ENCODE assay signal across 23 cellular contexts in genomic region chr15:100335335-100335999, GRCh38. TPM values are rescaled to one million over a fixed set of nuclear protein-coding genes. Genes with fewer than 3 reads are reported as not detected.
DNase-seq lines count a peak whose midpoint lies in the region; ATAC-seq and TF ChIP-seq lines count a peak whose summit lies in the region.
"Had no signal": no experiment of that assay in that cellular context is flagged by ENCODE, and none has a peak within 500 bp of the region (broad histone marks: within the 10 kb centered on the region; RNA-seq: fewer than 3 reads in every experiment).

No MANE protein-coding gene starts in this region.

- H3K27me3 Mint-ChIP-seq in naive thymus-derived CD4-positive, alpha-beta T cell, result peaks cover 0 to 32% (median 0%) of the 10 kb centered on the region in 5 donors

- intact Hi-C loops in naive thymus-derived CD4-positive, alpha-beta T cell (cut with micrococcal nuclease), result loop anchor here in 1 of 2 donors (5.0 to 10.0 kb wide), 3 partner anchors 121 to 1063 kb away; no protein-coding TSS in a partner anchor
- intact Hi-C loops in upper lobe of right lung (cut with DNase I), result no loop called here

- peak overlapping the region in 6 of 10 donors; percentile 1 to 50 (median 10) for H3K4me3 Mint-ChIP-seq in naive thymus-derived CD4-positive, alpha-beta T cell
- H3K4me3 Mint-ChIP-seq: activated naive CD4-positive, alpha-beta T cell treated with anti-CD3 and anti-CD28 coated beads, Interleukin-2, amount 10 ng/mL, durations not matched to agents 7 days and 5 days; activated T-cell treated with anti-CD3 and anti-CD28 coated beads, Interleukin-2, amount 50 U/mL, for 4 hours; endodermal cell; IgD-negative memory B cell had no signal

- peak; percentile 56 for DNase-seq in NCI-H146 (lab: John Stamatoyannopoulos, UW)
- no peak for DNase-seq in NCI-H146 treated with DMSO at 0.1 percent for 48 hours (lab: John Stamatoyannopoulos, UW; ENCODE audit: unreplicated experiment)
- peak; percentile 76 for DNase-seq in Jurkat, Clone E6-1 (ENCODE audit: low read depth, low spot score)
- no peak for DNase-seq in naive thymus-derived CD4-positive, alpha-beta T cell
- no peak for DNase-seq in H4 (ENCODE audit: low spot score)
- no peak for DNase-seq in dedifferentiated amniotic fluid mesenchymal stem cell (ENCODE audit: extremely low spot score)
- no peak for DNase-seq in upper lobe of right lung
- DNase-seq: activated CD4-positive, alpha-beta T cell treated with anti-CD3 and anti-CD28 coated beads for 48 hours; activated naive CD4-positive, alpha-beta T cell treated with anti-CD3 and anti-CD28 coated beads, Interleukin-2, amount 10 ng/mL, durations not matched to agents 7 days and 5 days; activated T-cell treated with anti-CD3 and anti-CD28 coated beads, Interleukin-2, amount 50 U/mL, for 4 hours; heart left ventricle; NCI-H2081 treated with DMSO at 0.1 percent for 48 hours; NCI-H774; stimulated activated CD4-positive, alpha-beta T cell treated with anti-CD3 and anti-CD28 coated beads, Interleukin-1b, Interleukin-23, amount 100 ng/mL, for 48 hours; stimulated activated naive CD4-positive, alpha-beta T cell treated with Interleukin-2 at 50 U/mL for 16 hours; tibial artery had no signal

- no peak for TF ChIP-seq CTCF in upper lobe of right lung (IDR thresholded peaks at IDR 0.05)

- H3K4me1 Mint-ChIP-seq in naive thymus-derived CD4-positive, alpha-beta T cell, result peaks cover 39 to 90% (median 85%) of the 10 kb centered on the region in 7 donors

- no peaks in the 10 kb centered on the region for H3K9me3 ChIP-seq in naive thymus-derived CD4-positive, alpha-beta T cell (ENCODE audit: control insufficient read depth in 2 of 3, low read length in 3 of 3)
- no peaks in the 10 kb centered on the region for H3K9me3 ChIP-seq in upper lobe of right lung
- H3K9me3 ChIP-seq: BLaER1, heart left ventricle, SJSA1, tibial artery had no signal

- no peaks in the 10 kb centered on the region for H3K27me3 ChIP-seq in naive thymus-derived CD4-positive, alpha-beta T cell (ENCODE audit: control insufficient read depth in 2 of 2, insufficient read depth in 2 of 2, low read length in 2 of 2)
- H3K27me3 ChIP-seq in upper lobe of right lung, result peaks cover 8% of the 10 kb centered on the region
- H3K27me3 ChIP-seq: tibial artery had no signal

- no peak overlapping the region for H3K27ac ChIP-seq in naive thymus-derived CD4-positive, alpha-beta T cell (ENCODE audit: low read depth, low read length)
- no peak overlapping the region for H3K27ac ChIP-seq in upper lobe of right lung
- H3K27ac ChIP-seq: BLaER1, SJSA1, tibial artery had no signal

- H3K4me1 ChIP-seq in naive thymus-derived CD4-positive, alpha-beta T cell (ENCODE audit: control insufficient read depth in 2 of 2, insufficient read depth in 2 of 2, low read length in 2 of 2), result peaks cover 46 to 53% of the 10 kb centered on the region in 2 donors
- H3K4me1 ChIP-seq in upper lobe of right lung, result peaks cover 1% of the 10 kb centered on the region
- H3K4me1 ChIP-seq: SJSA1 had no signal

- ATAC-seq in SK-N-SH treated with all-trans-retinoic acid at 6 μM for 48 hours (peak; percentile 42; the same call in 1 of the 3 replicates), upper lobe of right lung (no peak)
- no peak for ATAC-seq in naive thymus-derived CD4-positive, alpha-beta T cell
- ATAC-seq: activated T-cell treated with anti-CD3 and anti-CD28 coated beads, Interleukin-2, amount 50 U/mL, for 4 hours; heart left ventricle; Panc1 had no signal

- no peaks in the 10 kb centered on the region for H3K36me3 ChIP-seq in naive thymus-derived CD4-positive, alpha-beta T cell (ENCODE audit: control insufficient read depth in 2 of 3, insufficient read depth in 3 of 3, low read length in 3 of 3)
- no peaks in the 10 kb centered on the region for H3K36me3 ChIP-seq in upper lobe of right lung
- H3K36me3 ChIP-seq: BLaER1, heart left ventricle, SJSA1, tibial artery had no signal

- CTCF ChIA-PET in naive thymus-derived CD4-positive, alpha-beta T cell (lab: Charles Lee), result interaction anchor here (0.6 to 1.2 kb wide), 3 partner anchors 74 to 407 kb away, joined by 3 read pairs; no protein-coding TSS in a partner anchor

- peaks cover 0 to 3% (median 0%) of the 10 kb centered on the region in 5 donors for H3K36me3 Mint-ChIP-seq in naive thymus-derived CD4-positive, alpha-beta T cell
- H3K36me3 Mint-ChIP-seq: IgD-negative memory B cell had no signal

- POLR2A ChIA-PET in naive thymus-derived CD4-positive, alpha-beta T cell (lab: Charles Lee), result no interaction called here

- peak overlapping the region; percentile 23; the same call in 1 of the 2 replicates for H3K4me3 ChIP-seq in Jurkat, Clone E6-1 (ENCODE audit: low read length)
- H3K4me3 ChIP-seq in naive thymus-derived CD4-positive, alpha-beta T cell (ENCODE audit: low read length), result no peak overlapping the region
- no peak overlapping the region for H3K4me3 ChIP-seq in upper lobe of right lung
- H3K4me3 ChIP-seq: BLaER1, heart left ventricle, lung, SJSA1, tibial artery had no signal

- peaks cover 0 to 1% (median 0%) of the 10 kb centered on the region in 11 donors for H3K9me3 Mint-ChIP-seq in naive thymus-derived CD4-positive, alpha-beta T cell
- H3K9me3 Mint-ChIP-seq: activated naive CD4-positive, alpha-beta T cell treated with anti-CD3 and anti-CD28 coated beads, Interleukin-2, amount 10 ng/mL, durations not matched to agents 7 days and 5 days; activated T-cell treated with anti-CD3 and anti-CD28 coated beads, Interleukin-2, amount 50 U/mL, for 4 hours; endodermal cell had no signal

- peak overlapping the region in 3 of 9 donors; percentile 17 to 53 (median 46) for H3K27ac Mint-ChIP-seq in naive thymus-derived CD4-positive, alpha-beta T cell
- H3K27ac Mint-ChIP-seq: activated naive CD4-positive, alpha-beta T cell treated with anti-CD3 and anti-CD28 coated beads, Interleukin-2, amount 10 ng/mL, durations not matched to agents 7 days and 5 days; IgD-negative memory B cell had no signal

TF ChIP-seq in SK-N-SH treated with all-trans-retinoic acid at 6 μM for 48 hours, 23 proteins besides CTCF, POLR2A, EP300 and RAD21:
- no peak for TF ChIP-seq ZNF565 (CRISPR knock-in tag; conservative IDR thresholded peaks at IDR 0.05; ENCODE audit: low read depth)
- TF ChIP-seq PPARA (CRISPR knock-in tag; IDR thresholded peaks at IDR 0.05; ENCODE audit: borderline replicate concordance), result no peak
- TF ChIP-seq TCF4 (CRISPR knock-in tag; IDR thresholded peaks at IDR 0.05; ENCODE audit: borderline replicate concordance), result peak; percentile 97
- peak; percentile 84; the same call in 1 of the 2 replicates for TF ChIP-seq TSHZ2 (CRISPR knock-in tag; IDR thresholded peaks at IDR 0.05)
- 0 out of 2 replicates have a peak, but pooled peaks have one; percentile 7 for TF ChIP-seq ZNF70 (CRISPR knock-in tag; IDR thresholded peaks at IDR 0.05)
- TF ChIP-seq SNAI2 (CRISPR knock-in tag; IDR thresholded peaks at IDR 0.05), result peak; percentile 69; the same call in 1 of the 2 replicates
- no peak for TF ChIP-seq RARB (CRISPR knock-in tag; IDR thresholded peaks at IDR 0.05)
- no peak for TF ChIP-seq ZFP3 (CRISPR knock-in tag; IDR thresholded peaks at IDR 0.05)
- TF ChIP-seq CSDC2 (CRISPR knock-in tag; IDR thresholded peaks at IDR 0.05), result no peak

RNA-seq across cellular contexts. Expression of gene ADAMTS17, which starts 6.3 kb away (rescaled TPM):
- 6.1 TPM for polyA plus RNA-seq in Jurkat, Clone E6-1 (2012; ENCODE audit: insufficient read depth, insufficient read length)
- 10 to 100 TPM in 2 of 5 experiments, 1 to 10 TPM in 3; 2.0 to 13.5 (median 3.2) TPM for total RNA-seq in naive thymus-derived CD4-positive, alpha-beta T cell
- polyA plus RNA-seq in naive thymus-derived CD4-positive, alpha-beta T cell, result 1 to 10 TPM; 1.5 to 5.3 TPM
- total RNA-seq in H4 (2014; rRNA removed; shearing (Covaris generic)), result 0.25 TPM in 1 of 2 replicates, not detected in the other
- total RNA-seq in upper lobe of right lung, result 6.2 TPM
- polyA plus RNA-seq: IgD-negative memory B cell had no signal

Comparison
In these comparisons a context has a peak if more than half of its experiments do, and no peak if none do; other contexts are left out.
1. DNase-seq: peak in NCI-H146 (single experiment) and Jurkat, Clone E6-1 (single experiment); none in NCI-H146 treated with DMSO at 0.1 percent for 48 hours (single experiment), naive thymus-derived CD4-positive, alpha-beta T cell (0 of 9), H4 (single experiment), dedifferentiated amniotic fluid mesenchymal stem cell (single experiment) and upper lobe of right lung (single experiment).